Comparison of ENCODE assay signal across 1 cellular context in genomic region chr1:212856755-212857154, GRCh38.
TF ChIP-seq lines count a peak whose summit lies in the region.

No MANE protein-coding gene starts in this region.

TF ChIP-seq in GM12878, 131 proteins besides CTCF, POLR2A, EP300 and RAD21:
- peak; percentile 63 for TF ChIP-seq MLLT1 (IDR thresholded peaks at IDR 0.05)
- no peak for TF ChIP-seq SMAD5 (IDR thresholded peaks at IDR 0.05; ENCODE audit: low read depth)
